ENCODE assay signal across 8 cellular contexts in the genomic region with DNA sequence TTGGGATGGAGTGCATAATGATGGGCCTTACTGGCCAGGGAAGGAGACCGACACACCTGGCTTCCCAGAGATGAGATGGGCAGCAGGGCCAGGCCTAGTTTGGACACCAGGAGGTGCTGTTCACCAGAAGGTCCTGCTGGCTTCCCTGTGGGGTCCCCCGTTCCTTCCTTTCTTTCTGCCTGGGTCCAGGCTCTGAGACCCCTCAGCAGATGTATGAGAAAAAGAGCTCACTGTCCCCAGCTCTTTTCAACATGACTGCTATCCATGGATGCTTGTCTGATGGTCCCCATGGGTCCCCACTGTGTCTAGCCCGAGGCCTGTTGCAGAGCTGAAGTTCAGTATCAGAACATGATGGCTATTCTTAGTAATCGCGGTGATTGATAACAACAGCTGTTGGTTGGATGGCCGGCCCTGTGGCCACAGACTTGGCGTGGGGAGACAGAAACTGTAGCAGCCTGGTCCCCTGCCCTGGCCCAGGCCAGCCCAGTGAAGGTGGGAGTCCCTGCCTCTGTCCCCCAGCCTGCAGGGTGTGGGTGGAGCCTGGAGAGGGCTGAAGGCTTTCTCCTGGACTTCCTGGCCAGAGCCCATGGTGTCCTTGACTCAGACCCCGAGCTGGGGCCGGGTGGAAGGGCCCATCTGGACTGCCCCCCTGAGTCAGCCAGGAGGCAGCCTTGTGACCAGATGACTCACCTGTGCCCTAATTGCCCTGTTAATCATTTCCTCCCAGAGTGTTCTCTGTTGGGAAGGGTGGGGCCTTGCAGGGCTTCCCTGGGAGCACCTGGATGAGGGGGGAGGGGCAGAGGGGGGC. TPM values are rescaled to one million over a fixed set of nuclear protein-coding genes. Genes with fewer than 3 reads are reported as not detected.
DNase-seq lines count a peak whose midpoint lies in the region; ATAC-seq, FAIRE-seq and TF ChIP-seq lines count a peak whose summit lies in the region.

No MANE protein-coding gene starts in this region.

- H3K27ac ChIP-seq in K562 (ENCODE audit: extremely low read depth, low read depth, low read length) (peak overlapping the region; percentile 9; the same call in 1 of the 3 replicates), spleen (peak overlapping the region; percentile 36 to 89 (median 82))

- peak overlapping the region; percentile 51; the same call in 1 of the 2 replicates for H2AFZ ChIP-seq in K562 (ENCODE audit: low read depth, low read length)

- ATAC-seq in K562 (peak; percentile 76), GM19351 (IDR thresholded peaks at IDR 0.05; ENCODE audit: unreplicated experiment) (no peak)

- peaks cover 2 to 3% (median 2%) of the 10 kb centered on the region in 3 donors for H3K27me3 Mint-ChIP-seq in immature natural killer cell (ENCODE audit: low read depth in 3 of 3)

- CTCF ChIA-PET in K562 (lab: Yijun Ruan, JAX; ENCODE audit: low intra/inter-chr PET ratio): interaction anchor here (0.5 to 3.9 kb wide), 10 partner anchors 41 to 1176 kb away, joined by 3 to 60 read pairs (median 4); no protein-coding TSS in a partner anchor

- H3K27ac Mint-ChIP-seq in immature natural killer cell: no peak overlapping the region

- intact Hi-C loops in K562 (cut with micrococcal nuclease) (loop anchor here (1.0 to 2.0 kb wide), 2 partner anchors 83 to 110 kb away; no protein-coding TSS in a partner anchor), spleen (cut with DNase I; ENCODE audit: low total_unique reads) (loop anchor here (5.0 kb wide), 1 partner anchor 112 kb away; no protein-coding TSS in a partner anchor)

- BruUV-seq in K562 (replicated peaks; lab: Mats Ljungman, UMichigan): no TSS peak

- POLR2A ChIA-PET in K562 (lab: Yijun Ruan, JAX): no interaction called here

- peak; percentile 93 for FAIRE-seq in K562 (lab: Jason Lieb, UNC)

- H3K9me3 ChIP-seq in K562 (replicated peaks; ENCODE audit: control insufficient read depth, insufficient read depth, low read depth, low read length) (no peaks in the 10 kb centered on the region), spleen (no peaks in the 10 kb centered on the region)

- 7% methylated on average over 9 of the region's 9 CpGs for WGBS in K562 (ENCODE audit: insufficient coverage, low coverage, missing lambda C conversion rate)
- WGBS in spleen, 5 donors: 20 to 54% (median 41%) methylated on average over 7 to 9 of the region's 9 CpGs

- TF ChIP-seq RAD21 in K562 (CRISPR knock-in tag; conservative IDR thresholded peaks at IDR 0.05 in 1 of 2, IDR thresholded peaks at IDR 0.05 in 1 of 2): peak; percentile 85 to 98

- H3K4me1 ChIP-seq in K562 (replicated peaks in 1 of 2; ENCODE audit: control insufficient read depth in 2 of 2, insufficient read depth in 2 of 2, low read length in 2 of 2): peaks cover 18 to 32% of the 10 kb centered on the region in 2 experiments
- H3K4me1 ChIP-seq in spleen: peaks cover 32 to 84% (median 63%) of the 10 kb centered on the region in 6 donors

- H3K27me3 ChIP-seq in H7 (ENCODE audit: control insufficient read depth, insufficient read depth, low read length) (no peaks in the 10 kb centered on the region; the same call in 1 of the 2 replicates), K562 (ENCODE audit: control insufficient read depth in 2 of 2, insufficient read depth in 2 of 2, low read length in 2 of 2) (no peaks in the 10 kb centered on the region), spleen (replicated peaks in 1 of 7) (peaks cover 0 to 8% (median 0%) of the 10 kb centered on the region in 7 donors)

- peak overlapping the region in 1 of 2 experiments; percentile 80; a peak in 3 of 4 replicates for H3K9ac ChIP-seq in K562 (ENCODE audit: insufficient read depth in 1 of 2, low read depth in 2 of 2, low read length in 2 of 2)

- H4K20me1 ChIP-seq in K562 (replicated peaks; ENCODE audit: control insufficient read depth, insufficient read depth, low read length): no peaks in the 10 kb centered on the region

- TF ChIP-seq POLR2A in K562 (conservative IDR thresholded peaks at IDR 0.05) (no peak), spleen (IDR thresholded peaks at IDR 0.05) (no peak)

- H3K4me3 Mint-ChIP-seq in immature natural killer cell: no peak overlapping the region

- in situ Hi-C loops in K562 (cut with MboI): loop anchor here (5.0 to 10.0 kb wide), 3 partner anchors 112 to 415 kb away; no protein-coding TSS in a partner anchor

- no peaks in the 10 kb centered on the region for H3K79me2 ChIP-seq in K562 (ENCODE audit: control insufficient read depth, insufficient read depth, low read length)

- no peaks in the 10 kb centered on the region for H3K9me3 Mint-ChIP-seq in immature natural killer cell

- H3K36me3 ChIP-seq in H7 (replicated peaks; ENCODE audit: control insufficient read depth, insufficient read depth, low read length) (no peaks in the 10 kb centered on the region), K562 (ENCODE audit: control insufficient read depth, insufficient read depth, low read length) (no peaks in the 10 kb centered on the region), spleen (no peaks in the 10 kb centered on the region)

- TF ChIP-seq CTCF in K562 (IDR thresholded peaks at IDR 0.05 in 2 of 3, conservative IDR thresholded peaks at IDR 0.05 in 1 of 3; ENCODE audit: insufficient read depth in 2 of 3, low read depth in 1 of 3, low read length in 3 of 3): peak; percentile 90 to 98 (median 96)
- peak; percentile 67 to 91 (median 84) for TF ChIP-seq CTCF in spleen (IDR thresholded peaks at IDR 0.05 in 8 of 11, conservative IDR thresholded peaks at IDR 0.05 in 3 of 11)

- peaks cover 0 to 3% (median 0%) of the 10 kb centered on the region in 3 donors for H3K36me3 Mint-ChIP-seq in immature natural killer cell

- H3K4me2 ChIP-seq in K562 (ENCODE audit: insufficient read depth, low read length): peak overlapping the region; percentile 9

- H3K4me3 ChIP-seq in H7 (ENCODE audit: insufficient read depth, low read depth, low read length): no peak overlapping the region
- no peak overlapping the region for H3K4me3 ChIP-seq in K562
- no peak overlapping the region for H3K4me3 ChIP-seq in spleen

- TF ChIP-seq EP300 in K562 (IDR thresholded peaks at IDR 0.05; ENCODE audit: low read length): peak; percentile 57; the same call in 1 of the 2 replicates

- H3K9me1 ChIP-seq in K562 (ENCODE audit: control insufficient read depth, insufficient read depth, low read length): peaks cover 2% of the 10 kb centered on the region

- DNase-seq in DMS153 treated with DMSO at 0.1 percent for 48 hours (lab: John Stamatoyannopoulos, UW; ENCODE audit: unreplicated experiment): peak; percentile 35
- peak; percentile 96 for DNase-seq in H7
- peak; percentile 76 for DNase-seq in OCI-M1 (lab: John Stamatoyannopoulos, UW)
- peak; percentile 78 to 84 (median 81) for DNase-seq in K562 (ENCODE audit: extremely low read depth in 1 of 4, low spot score in 3 of 4)
- peak; percentile 32 to 44 (median 42) for DNase-seq in immature natural killer cell
- DNase-seq in spleen: no peak
- DNase-seq in GF-D8 (lab: John Stamatoyannopoulos, UW): no peak

- H3K4me1 Mint-ChIP-seq in immature natural killer cell: peaks cover 19 to 25% of the 10 kb centered on the region in 2 donors

TF ChIP-seq in K562, 482 proteins besides CTCF, POLR2A, EP300 and RAD21 (continues in another document):
- no peak for TF ChIP-seq FOXJ2 (tag; IDR thresholded peaks at IDR 0.05)

RNA-seq across cellular contexts. Expression of a gene that starts 9.9 kb away (rescaled TPM):
- 45.9 and 50.5 TPM in 2 replicates for total RNA-seq in H7 (2014; rRNA removed; shearing (Covaris generic))
- total RNA-seq in K562 (2011; cell fraction: chromatin; rRNA removed; ENCODE audit: low replicate concordance): 5.4 and 22.3 TPM in 2 replicates
- total RNA-seq in K562 (2011; cell fraction: nucleolus; rRNA removed): 18.4 and 20.8 TPM in 2 replicates
- 18.6 and 21.4 TPM in 2 replicates for total RNA-seq in K562 (2011; cell fraction: nucleoplasm; rRNA removed)
- 11.5 and 14.8 TPM in 2 replicates for total RNA-seq in K562 (2014; rRNA removed)
- total RNA-seq in K562 (2014; rRNA removed; fragmentation: Illumina TruSeq; extraction: Trizol): 14.4 and 16.5 TPM in 2 replicates
- 24.6 and 26.0 TPM in 2 replicates for total RNA-seq in K562 (2015; rRNA removed; fragmentation: Illumina TruSeq; extraction: Trizol)
- 28.2 and 30.7 TPM in 2 replicates for total RNA-seq in K562 (2021)
- polyA plus RNA-seq in K562 (2011; rRNA removed): 18.9 and 22.7 TPM in 2 replicates
- polyA plus RNA-seq in K562 (2011; cell fraction: cytosol; rRNA removed): 27.6 and 36.1 TPM in 2 replicates
- polyA plus RNA-seq in K562 (2011; cell fraction: nucleus; rRNA removed): 19.6 and 25.1 TPM in 2 replicates
- polyA plus RNA-seq in K562 (2012): 23.7 and 26.4 TPM in 2 replicates
- 23.7 and 28.2 TPM in 2 replicates for polyA plus RNA-seq in K562 (2014; fragmentation: Illumina TruSeq; extraction: Trizol)
- polyA plus RNA-seq in K562 (2014; fragmentation: Nextera tagmentation; extraction: Ambion mirVana): 1 to 10 TPM; 5.4 to 9.7 TPM
- 24.1 and 26.2 TPM in 2 replicates for polyA plus RNA-seq in K562 (2014; rRNA removed)
- 12.4 and 16.0 TPM in 2 replicates for polyA minus RNA-seq in K562 (2011; rRNA and poly(A)+ RNA removed)
- polyA minus RNA-seq in K562 (2011; cell fraction: cytosol; rRNA and poly(A)+ RNA removed): 16.0 and 18.0 TPM in 2 replicates
- 5.7 and 7.8 TPM in 2 replicates for polyA minus RNA-seq in K562 (2011; cell fraction: nucleus; rRNA and poly(A)+ RNA removed)
- 10 to 100 TPM; 26.6 to 46.6 (median 32.4) TPM for polyA plus RNA-seq in immature natural killer cell
- total RNA-seq in spleen: 10 to 100 TPM; 22.6 to 34.4 (median 28.3) TPM
- 10 to 100 TPM; 14.9 to 32.2 (median 20.6) TPM for polyA plus RNA-seq in spleen

RNA-seq across cellular contexts. Expression of a gene that starts 31.2 kb away (rescaled TPM):
- total RNA-seq in H7 (2014; rRNA removed; shearing (Covaris generic)): 23.4 and 26.0 TPM in 2 replicates
- total RNA-seq in K562 (2011; cell fraction: chromatin; rRNA removed; ENCODE audit: low replicate concordance): 128 and 310 TPM in 2 replicates
- total RNA-seq in K562 (2011; cell fraction: nucleolus; rRNA removed): 120 and 148 TPM in 2 replicates
- 89.0 and 102 TPM in 2 replicates for total RNA-seq in K562 (2011; cell fraction: nucleoplasm; rRNA removed)
- total RNA-seq in K562 (2014; rRNA removed) (13.2 and 17.2 TPM in 2 replicates), K562 (2014; rRNA removed; fragmentation: Illumina TruSeq; extraction: Trizol) (4.9 and 7.0 TPM in 2 replicates), K562 (2015; rRNA removed; fragmentation: Illumina TruSeq; extraction: Trizol) (7.0 and 7.7 TPM in 2 replicates), K562 (2021) (31.2 and 35.7 TPM in 2 replicates), spleen (10 to 100 TPM; 42.1 to 95.6 (median 68.1) TPM)
- polyA plus RNA-seq in K562 (2011; rRNA removed) (14.7 and 22.4 TPM in 2 replicates), K562 (2014; fragmentation: Illumina TruSeq; extraction: Trizol) (20.5 and 22.0 TPM in 2 replicates), K562 (2014; fragmentation: Nextera tagmentation; extraction: Ambion mirVana) (under 1 TPM; 0.39 to 0.73 TPM), K562 (2014; rRNA removed) (20.9 and 23.7 TPM in 2 replicates), immature natural killer cell (1 to 10 TPM in 2 of 3 donors, under 1 TPM in 1; 0.02 to 7.2 (median 1.1) TPM), spleen (10 to 100 TPM in 2 of 3 donors, 1 to 10 TPM in 1; 9.9 to 37.9 (median 20.0) TPM)
- 15.6 and 18.8 TPM in 2 replicates for polyA plus RNA-seq in K562 (2011; cell fraction: cytosol; rRNA removed)
- 187 and 251 TPM in 2 replicates for polyA plus RNA-seq in K562 (2011; cell fraction: nucleus; rRNA removed)
- polyA plus RNA-seq in K562 (2012): 14.4 and 17.4 TPM in 2 replicates
- polyA minus RNA-seq in K562 (2011; rRNA and poly(A)+ RNA removed): 18.8 and 19.6 TPM in 2 replicates
- polyA minus RNA-seq in K562 (2011; cell fraction: cytosol; rRNA and poly(A)+ RNA removed): 19.1 and 27.6 TPM in 2 replicates
- 48.7 and 51.2 TPM in 2 replicates for polyA minus RNA-seq in K562 (2011; cell fraction: nucleus; rRNA and poly(A)+ RNA removed)

Comparison
In these comparisons a context has a peak if more than half of its experiments do, and no peak if none do; other contexts are left out.
1. DNase-seq: peak in DMS153 treated with DMSO at 0.1 percent for 48 hours (single experiment), H7 (single experiment), OCI-M1 (single experiment), K562 (4 of 4) and immature natural killer cell (3 of 3); none in spleen (single experiment) and GF-D8 (single experiment).